Comparison of ENCODE assay signal across 1 cellular context in the genomic region with DNA sequence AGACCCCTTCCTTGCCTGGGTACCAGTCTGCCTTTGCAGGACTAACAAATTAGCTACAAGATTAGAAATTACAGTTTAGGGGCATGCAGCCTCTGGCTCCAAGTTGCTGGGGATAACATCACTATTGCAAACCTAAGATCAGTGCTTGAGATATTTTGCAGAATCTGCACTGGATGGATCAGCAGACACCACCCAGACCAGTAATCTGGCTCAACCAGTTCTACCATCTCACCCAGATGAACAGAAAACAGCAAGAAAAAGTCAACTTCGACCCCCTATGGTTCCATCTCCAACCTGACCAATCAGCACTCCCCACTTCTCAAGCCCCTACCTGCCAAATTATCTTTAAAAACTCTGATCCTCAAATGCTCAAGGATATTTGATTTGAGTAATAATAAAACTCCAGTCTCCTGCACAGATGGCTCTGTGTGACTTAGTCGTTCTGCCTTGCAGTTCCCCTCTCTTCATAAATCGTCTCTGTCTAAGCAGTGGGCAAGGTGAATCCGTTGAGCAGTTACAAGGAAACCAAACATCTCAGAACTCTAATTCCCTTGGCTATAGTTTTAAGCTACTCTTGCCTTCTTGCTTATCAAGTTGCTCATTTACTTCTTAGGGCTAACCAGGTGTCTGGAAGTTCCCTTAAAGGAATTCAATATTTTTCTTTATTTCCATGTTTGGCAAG.
TF ChIP-seq lines count a peak whose summit lies in the region.

No MANE protein-coding gene starts in this region.

TF ChIP-seq in SK-N-SH treated with all-trans-retinoic acid at 6 μM for 48 hours, 23 proteins besides CTCF, POLR2A, EP300 and RAD21 (continued from another document):
- TF ChIP-seq, protein P1, sequence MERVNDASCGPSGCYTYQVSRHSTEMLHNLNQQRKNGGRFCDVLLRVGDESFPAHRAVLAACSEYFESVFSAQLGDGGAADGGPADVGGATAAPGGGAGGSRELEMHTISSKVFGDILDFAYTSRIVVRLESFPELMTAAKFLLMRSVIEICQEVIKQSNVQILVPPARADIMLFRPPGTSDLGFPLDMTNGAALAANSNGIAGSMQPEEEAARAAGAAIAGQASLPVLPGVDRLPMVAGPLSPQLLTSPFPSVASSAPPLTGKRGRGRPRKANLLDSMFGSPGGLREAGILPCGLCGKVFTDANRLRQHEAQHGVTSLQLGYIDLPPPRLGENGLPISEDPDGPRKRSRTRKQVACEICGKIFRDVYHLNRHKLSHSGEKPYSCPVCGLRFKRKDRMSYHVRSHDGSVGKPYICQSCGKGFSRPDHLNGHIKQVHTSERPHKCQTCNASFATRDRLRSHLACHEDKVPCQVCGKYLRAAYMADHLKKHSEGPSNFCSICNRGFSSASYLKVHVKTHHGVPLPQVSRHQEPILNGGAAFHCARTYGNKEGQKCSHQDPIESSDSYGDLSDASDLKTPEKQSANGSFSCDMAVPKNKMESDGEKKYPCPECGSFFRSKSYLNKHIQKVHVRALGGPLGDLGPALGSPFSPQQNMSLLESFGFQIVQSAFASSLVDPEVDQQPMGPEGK (CRISPR knock-in tag; IDR thresholded peaks at IDR 0.05; ENCODE audit: borderline replicate concordance) = no peak
